Comparison of ENCODE assay signal across 8 cellular contexts in the genomic region with DNA sequence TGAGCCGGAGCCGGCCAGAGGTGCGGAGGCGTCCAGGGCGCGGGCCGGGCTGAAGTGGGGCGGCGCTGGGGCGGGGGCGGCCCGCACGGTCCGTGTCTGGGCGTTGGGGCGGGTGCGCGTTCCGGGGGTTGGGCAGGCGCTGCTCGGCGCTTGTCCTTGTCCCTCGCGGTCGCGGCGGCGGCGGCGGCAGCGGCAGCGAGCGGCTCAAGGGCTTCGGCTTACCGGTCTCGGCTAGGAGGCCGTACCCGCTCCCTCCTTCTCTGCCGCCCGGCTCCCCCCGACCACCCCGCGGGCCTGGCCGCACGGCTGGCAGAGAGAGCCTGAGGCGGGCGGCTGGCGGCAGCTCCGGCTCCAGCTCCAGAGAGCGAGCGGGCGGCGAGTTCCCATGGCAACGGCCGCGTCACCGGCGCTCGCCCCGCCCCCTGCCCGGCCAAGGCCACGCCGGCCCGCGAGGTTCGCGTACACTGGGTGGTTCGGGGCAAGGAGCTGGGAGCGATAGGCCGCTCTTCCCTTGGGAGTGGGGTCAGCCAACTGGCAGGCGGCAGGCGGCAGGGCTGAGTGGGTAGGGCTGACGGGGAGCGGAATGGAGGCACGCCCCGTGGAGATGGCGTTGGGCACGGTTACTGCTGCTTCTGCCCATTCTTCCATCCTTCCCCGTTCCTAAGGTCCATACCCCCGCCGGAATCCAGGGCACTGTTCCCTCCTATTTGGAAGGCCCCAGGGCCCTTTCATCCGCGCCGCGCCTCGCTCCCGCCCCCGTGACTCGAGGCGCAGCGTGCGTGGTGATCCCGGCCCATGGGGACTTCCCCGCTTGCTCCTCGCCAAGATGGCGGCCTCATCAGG.
A peak's percentile ranks its signal among the peaks of the same experiment; 100 is the strongest.
DNase-seq lines count a peak whose midpoint lies in the region; ATAC-seq and TF ChIP-seq lines count a peak whose summit lies in the region.

A gene with protein sequence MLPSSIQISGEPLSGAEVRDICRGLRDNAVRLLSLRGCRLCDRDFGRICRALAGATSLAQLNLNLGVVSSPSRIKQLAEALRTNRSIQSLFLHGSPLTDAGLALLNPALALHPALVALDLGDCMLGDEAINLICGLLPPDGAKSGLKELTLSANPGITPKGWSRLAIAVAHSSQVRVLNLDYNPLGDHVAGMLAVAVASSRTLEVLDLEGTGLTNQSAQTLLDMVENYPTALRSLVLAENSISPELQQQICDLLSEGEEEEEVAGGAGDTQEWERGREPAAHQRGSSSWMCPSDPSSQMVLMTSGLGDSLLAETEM (minus strand): TSS at position 363 of the 843 bp plus-strand sequence. CDS start 561 bp downstream, outside the sequence.

- ATAC-seq in HG02885 (IDR thresholded peaks at IDR 0.05; ENCODE audit: poor library complexity, unreplicated experiment), result peak; percentile 67

- TF ChIP-seq CTCF in GM13976 (IDR thresholded peaks at IDR 0.05; ENCODE audit: borderline replicate concordance, control extremely low read depth, extremely low read depth, insufficient read depth, missing control alignments), result no peak

- DNase-seq in GM13976 (ENCODE audit: low spot score) (peak; percentile 89), NCI-H748 treated with DMSO at 0.1 percent for 48 hours (lab: John Stamatoyannopoulos, UW) (peak; percentile 73), medulla oblongata (ENCODE audit: extremely low spot score) (peak; percentile 85), cortex of kidney (lab: John Stamatoyannopoulos, UW) (no peak)
- DNase-seq in activated CD8-positive, alpha-beta memory T cell treated with anti-CD3 and anti-CD28 coated beads for 1 hour (ENCODE audit: extremely low read depth in 1 of 2, low read depth in 1 of 2), result peak; percentile 50 to 71
- DNase-seq in effector CD8-positive, alpha-beta T cell (lab: John Stamatoyannopoulos, UW), result peak; percentile 59
- DNase-seq in stimulated activated CD4-positive, alpha-beta T cell treated with anti-CD3 and anti-CD28 coated beads, TNF-alpha, amount 100 ng/mL, for 24 hours (ENCODE audit: low read depth in 3 of 3), result peak; percentile 52 to 76 (median 58)

- in situ Hi-C loops in GM13976 (cut with MboI; ENCODE audit: low sequenced_read_pairs, unreplicated experiment), result loop anchor here (10.0 kb wide), 1 partner anchor 115 kb away; no protein-coding TSS in a partner anchor
